In genomic region chr4:137968956-137969709, GRCh38 we compare ENCODE assay signal across 1 cellular context.
TF ChIP-seq lines count a peak whose summit lies in the region.

No MANE protein-coding gene starts in this region.

TF ChIP-seq in IMR-90, 13 proteins besides CTCF, POLR2A, EP300 and RAD21 (continued from another document):
- TF ChIP-seq ELK1 (IDR thresholded peaks at IDR 0.05; ENCODE audit: borderline replicate concordance, low read depth, low read length) (no peak), SMC3 (IDR thresholded peaks at IDR 0.05; ENCODE audit: low read depth, low read length) (no peak), CEBPB (IDR thresholded peaks at IDR 0.05; ENCODE audit: low read depth, low read length) (no peak), CHD1 (IDR thresholded peaks at IDR 0.05; ENCODE audit: low read depth, low read length) (no peak), NFE2L2 (IDR thresholded peaks at IDR 0.05; ENCODE audit: low read depth, low read length) (no peak), USF2 (IDR thresholded peaks at IDR 0.05; ENCODE audit: low read depth, low read length) (no peak), RFX5 (IDR thresholded peaks at IDR 0.05; ENCODE audit: low read depth, low read length) (no peak), MAZ (IDR thresholded peaks at IDR 0.05; ENCODE audit: borderline replicate concordance, low read depth, low read length) (no peak)
